ENCODE assay signal across 24 cellular contexts in genomic region chr4:77471821-77472495, GRCh38.
"Had no signal": no experiment of that assay in that cellular context is flagged by ENCODE, and none has a peak within 500 bp of the region (broad histone marks: within the 10 kb centered on the region; RNA-seq: fewer than 3 reads in every experiment).

No MANE protein-coding gene starts in this region.

- H3K9me3 ChIP-seq: Peyer's patch had no signal

- H3K27ac ChIP-seq: cardiac muscle cell, KMS-11, Peyer's patch, VCaP had no signal

- H3K36me3 Mint-ChIP-seq: activated naive CD8-positive, alpha-beta T cell; brain; T-cell had no signal

- H3K4me1 Mint-ChIP-seq: activated CD4-positive, alpha-beta memory T cell treated with anti-CD3 and anti-CD28 coated beads, Interleukin-2, amount 10 ng/mL, durations not matched to agents 7 days and 5 days; activated T-helper 17 cell treated with anti-CD3 and anti-CD28 coated beads, Interleukin-2, amount 50 U/mL, for 72 hours; brain; T-cell had no signal

- H3K36me3 ChIP-seq: cardiac muscle cell, Peyer's patch had no signal

- H3K4me1 ChIP-seq: Peyer's patch had no signal

- H3K27me3 ChIP-seq: cardiac muscle cell, Peyer's patch had no signal

- H3K4me3 Mint-ChIP-seq: activated CD4-positive, alpha-beta memory T cell treated with anti-CD3 and anti-CD28 coated beads, Interleukin-2, amount 10 ng/mL, durations not matched to agents 7 days and 5 days; activated CD4-positive, alpha-beta T cell treated with anti-CD3 and anti-CD28 coated beads for 36 hours; activated naive CD4-positive, alpha-beta T cell treated with anti-CD3 and anti-CD28 coated beads for 36 hours; activated naive CD8-positive, alpha-beta T cell; activated T-helper 17 cell treated with anti-CD3 and anti-CD28 coated beads, Interleukin-2, amount 50 U/mL, for 72 hours; brain; T-cell had no signal

- H3K4me3 ChIP-seq: cardiac muscle cell, Peyer's patch had no signal

- ATAC-seq: activated CD4-positive, alpha-beta T cell treated with anti-CD3 and anti-CD28 coated beads for 36 hours; activated T-helper 17 cell treated with anti-CD3 and anti-CD28 coated beads, Interleukin-2, amount 50 U/mL, for 72 hours; T-cell had no signal

- H3K27ac Mint-ChIP-seq: activated CD4-positive, alpha-beta memory T cell treated with anti-CD3 and anti-CD28 coated beads, Interleukin-2, amount 10 ng/mL, durations not matched to agents 7 days and 5 days; activated CD4-positive, alpha-beta T cell treated with anti-CD3 and anti-CD28 coated beads for 36 hours; activated naive CD4-positive, alpha-beta T cell treated with anti-CD3 and anti-CD28 coated beads for 36 hours; activated naive CD8-positive, alpha-beta T cell; activated T-helper 17 cell treated with anti-CD3 and anti-CD28 coated beads, Interleukin-2, amount 50 U/mL, for 72 hours; brain; T-cell had no signal

- DNase-seq: activated CD4-positive, alpha-beta memory T cell treated with anti-CD3 and anti-CD28 coated beads, Interleukin-2, amount 10 ng/mL, durations not matched to agents 7 days and 5 days; activated CD4-positive, alpha-beta T cell treated with anti-CD3 and anti-CD28 coated beads for 36 hours; activated CD4-positive, alpha-beta T cell treated with anti-CD3 and anti-CD28 coated beads, Interleukin-2, amount 50 U/mL, for 1 hour; activated gamma-delta T cell; activated naive CD4-positive, alpha-beta T cell treated with anti-CD3 and anti-CD28 coated beads for 36 hours; activated T-cell treated with anti-CD3 and anti-CD28 coated beads for 4 hours; activated T-cell treated with anti-CD3 and anti-CD28 coated beads, Interleukin-2, amount 50 U/mL, for 48 hours; amygdala; NCI-H1105 treated with DMSO at 0.1 percent for 48 hours; NCI-H1436 treated with DMSO at 0.1 percent for 48 hours; NCI-H187; NCI-H2081; NCI-H510A treated with DMSO at 0.1 percent for 48 hours; NCI-H69; NK-92 treated with Interleukin-12 subunit alpha and Interleukin-12 subunit beta, amount 100 ng/mL, for 24 hours; Peyer's patch; SHP77; T-cell had no signal

- H3K9me3 Mint-ChIP-seq: activated naive CD4-positive, alpha-beta T cell treated with anti-CD3 and anti-CD28 coated beads for 36 hours; activated T-helper 17 cell treated with anti-CD3 and anti-CD28 coated beads, Interleukin-2, amount 50 U/mL, for 72 hours; T-cell had no signal
